In genomic region chr2:170766693-170767092, GRCh38 we compare ENCODE assay signal across 2 cellular contexts.
TF ChIP-seq lines count a peak whose summit lies in the region.

No MANE protein-coding gene starts in this region.

TF ChIP-seq in GM23338, 12 proteins besides CTCF, POLR2A, EP300 and RAD21 (continued from another document):
- TF ChIP-seq ETS1 (IDR thresholded peaks at IDR 0.05) (no peak), POLR2AphosphoS5 (IDR thresholded peaks at IDR 0.05; ENCODE audit: low read depth) (no peak), ZNF114 (CRISPR knock-in tag; IDR thresholded peaks at IDR 0.05) (no peak)

TF ChIP-seq in WTC11, 78 proteins besides CTCF, POLR2A, EP300 and RAD21 (continued from another document):
- TF ChIP-seq ATF1 (CRISPR knock-in tag; IDR thresholded peaks at IDR 0.05) = no peak
- TF ChIP-seq CBFB (CRISPR knock-in tag; IDR thresholded peaks at IDR 0.05; ENCODE audit: low read depth) = no peak
- no peak for TF ChIP-seq SP1 (CRISPR knock-in tag; conservative IDR thresholded peaks at IDR 0.05)
- TF ChIP-seq USF2 (CRISPR knock-in tag; IDR thresholded peaks at IDR 0.05) = no peak
- TF ChIP-seq HMGA2 (CRISPR knock-in tag; IDR thresholded peaks at IDR 0.05) = no peak
- TF ChIP-seq GRHL2 (CRISPR knock-in tag; IDR thresholded peaks at IDR 0.05; ENCODE audit: insufficient replicate concordance, severe bottlenecking) = no peak
- no peak for TF ChIP-seq FOXK1 (CRISPR knock-in tag; IDR thresholded peaks at IDR 0.05)
- no peak for TF ChIP-seq ZNF138 (CRISPR knock-in tag; conservative IDR thresholded peaks at IDR 0.05)
- TF ChIP-seq, protein P1, sequence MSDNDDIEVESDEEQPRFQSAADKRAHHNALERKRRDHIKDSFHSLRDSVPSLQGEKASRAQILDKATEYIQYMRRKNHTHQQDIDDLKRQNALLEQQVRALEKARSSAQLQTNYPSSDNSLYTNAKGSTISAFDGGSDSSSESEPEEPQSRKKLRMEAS (CRISPR knock-in tag; IDR thresholded peaks at IDR 0.05) = no peak
- TF ChIP-seq ZBTB21 (CRISPR knock-in tag; IDR thresholded peaks at IDR 0.05; ENCODE audit: borderline replicate concordance) = no peak
- TF ChIP-seq NFYB (CRISPR knock-in tag; conservative IDR thresholded peaks at IDR 0.05; ENCODE audit: low read depth) = no peak
